In genomic region chr4:184010696-184011095, GRCh38 we compare ENCODE assay signal across 31 cellular contexts.
"Had no signal": no experiment of that assay in that cellular context is flagged by ENCODE, and none has a peak within 500 bp of the region (broad histone marks: within the 10 kb centered on the region; RNA-seq: fewer than 3 reads in every experiment).

No MANE protein-coding gene starts in this region.

- DNase-seq: naive thymus-derived CD8-positive, alpha-beta T cell; nephron progenitor cell; nucleus accumbens; ovary; posterior cingulate gyrus; psoas muscle; right cardiac atrium; right lobe of liver; sigmoid colon; small intestine; stimulated activated CD4-positive, alpha-beta T cell treated with anti-CD3 and anti-CD28 coated beads, Interleukin-15, amount 100 ng/mL, for 24 hours; stimulated activated CD4-positive, alpha-beta T cell treated with anti-CD3 and anti-CD28 coated beads, Interleukin-2, amount 100 ng/mL, for 24 hours; stimulated activated CD4-positive, alpha-beta T cell treated with anti-CD3 and anti-CD28 coated beads, Interleukin-2, amount 100 ng/mL, for 48 hours; stimulated activated CD4-positive, alpha-beta T cell treated with anti-CD3 and anti-CD28 coated beads, Interleukin-4, amount 100 ng/mL, for 24 hours; stimulated activated naive CD4-positive, alpha-beta T cell; stimulated activated naive CD8-positive, alpha-beta T cell treated with anti-CD3 and anti-CD28 coated beads, Interleukin-15, amount 100 ng/mL, for 72 hours; stimulated activated naive CD8-positive, alpha-beta T cell treated with anti-CD3 and anti-CD28 coated beads, Interleukin-15, Interleukin-2, amounts not matched to agents 100 U/mL and 50 U/mL, for 24 hours; substantia nigra; testis; tibial artery; transverse colon; upper lobe of right lung; uterus had no signal

- H3K4me1 ChIP-seq: parathyroid adenoma, psoas muscle, right lobe of liver, sigmoid colon, suprapubic skin, testis, tibial artery, transverse colon, upper lobe of right lung, uterus had no signal

- H3K9me3 ChIP-seq: neutrophil, ovary, psoas muscle, right lobe of liver, sigmoid colon, suprapubic skin, testis, tibial artery, transverse colon, upper lobe of right lung, uterus had no signal

- H3K4me3 Mint-ChIP-seq: naive thymus-derived CD8-positive, alpha-beta T cell; natural killer cell treated with Interleukin-12 subunit alpha and Interleukin-12 subunit beta and Interleukin-15 and Interleukin-18, amount 100 ng/mL, for 72 hours; nephron progenitor cell; neural crest cell; stimulated activated memory B cell treated with anti-CD40 and anti-IgM and Interleukin-4, amounts not matched to agents 10 μg/mL and 1 μg/mL and 100 μg/mL, for 72 hours; stimulated activated naive CD8-positive, alpha-beta T cell treated with anti-CD3 and anti-CD28 coated beads, Interleukin-15, amount 100 ng/mL, for 72 hours; type B pancreatic cell had no signal

- H3K4me3 ChIP-seq: ovary, psoas muscle, right lobe of liver, sigmoid colon, suprapubic skin, testis, tibial artery, transverse colon, upper lobe of right lung, uterus had no signal

- H3K27me3 ChIP-seq: neutrophil, ovary, right lobe of liver, sigmoid colon, suprapubic skin, testis, tibial artery, transverse colon, upper lobe of right lung, uterus had no signal

- H3K36me3 ChIP-seq: ovary, right lobe of liver, transverse colon, upper lobe of right lung, uterus had no signal

- H3K79me2 ChIP-seq: parathyroid adenoma had no signal

- ATAC-seq: naive thymus-derived CD8-positive, alpha-beta T cell; natural killer cell treated with Interleukin-12 subunit alpha and Interleukin-12 subunit beta and Interleukin-15 and Interleukin-18, amount 100 ng/mL, for 72 hours; psoas muscle; right cardiac atrium; right lobe of liver; stimulated activated memory B cell treated with anti-CD40 and anti-IgM and Interleukin-4, amounts not matched to agents 10 μg/mL and 1 μg/mL and 100 μg/mL, for 72 hours; stimulated activated naive CD8-positive, alpha-beta T cell treated with anti-CD3 and anti-CD28 coated beads, Interleukin-15, amount 100 ng/mL, for 72 hours; stimulated activated naive CD8-positive, alpha-beta T cell treated with anti-CD3 and anti-CD28 coated beads, Interleukin-15, Interleukin-2, amounts not matched to agents 100 U/mL and 50 U/mL, for 24 hours; upper lobe of right lung had no signal

- H2AFZ ChIP-seq: parathyroid adenoma had no signal

- H3K27ac ChIP-seq: neutrophil, ovary, parathyroid adenoma, psoas muscle, right lobe of liver, sigmoid colon, suprapubic skin, testis, tibial artery, transverse colon, upper lobe of right lung, uterus had no signal

- H3K9me3 Mint-ChIP-seq: natural killer cell treated with Interleukin-12 subunit alpha and Interleukin-12 subunit beta and Interleukin-15 and Interleukin-18, amount 100 ng/mL, for 72 hours; stimulated activated memory B cell treated with anti-CD40 and anti-IgM and Interleukin-4, amounts not matched to agents 10 μg/mL and 1 μg/mL and 100 μg/mL, for 72 hours; stimulated activated naive CD8-positive, alpha-beta T cell treated with anti-CD3 and anti-CD28 coated beads, Interleukin-15, amount 100 ng/mL, for 72 hours had no signal

- H3K4me1 Mint-ChIP-seq: naive thymus-derived CD8-positive, alpha-beta T cell; stimulated activated memory B cell treated with anti-CD40 and anti-IgM and Interleukin-4, amounts not matched to agents 10 μg/mL and 1 μg/mL and 100 μg/mL, for 72 hours had no signal

- H3K36me3 Mint-ChIP-seq: naive thymus-derived CD8-positive, alpha-beta T cell; natural killer cell treated with Interleukin-12 subunit alpha and Interleukin-12 subunit beta and Interleukin-15 and Interleukin-18, amount 100 ng/mL, for 72 hours; stimulated activated memory B cell treated with anti-CD40 and anti-IgM and Interleukin-4, amounts not matched to agents 10 μg/mL and 1 μg/mL and 100 μg/mL, for 72 hours had no signal

- H3K27ac Mint-ChIP-seq: naive thymus-derived CD8-positive, alpha-beta T cell; natural killer cell treated with Interleukin-12 subunit alpha and Interleukin-12 subunit beta and Interleukin-15 and Interleukin-18, amount 100 ng/mL, for 72 hours; nephron progenitor cell; progenitor cell of endocrine pancreas; stimulated activated memory B cell treated with anti-CD40 and anti-IgM and Interleukin-4, amounts not matched to agents 10 μg/mL and 1 μg/mL and 100 μg/mL, for 72 hours; stimulated activated naive CD8-positive, alpha-beta T cell treated with anti-CD3 and anti-CD28 coated beads, Interleukin-15, amount 100 ng/mL, for 72 hours; type B pancreatic cell had no signal

- H3K9ac ChIP-seq: parathyroid adenoma had no signal

- H3K27me3 Mint-ChIP-seq: natural killer cell treated with Interleukin-12 subunit alpha and Interleukin-12 subunit beta and Interleukin-15 and Interleukin-18, amount 100 ng/mL, for 72 hours; progenitor cell of endocrine pancreas; stimulated activated memory B cell treated with anti-CD40 and anti-IgM and Interleukin-4, amounts not matched to agents 10 μg/mL and 1 μg/mL and 100 μg/mL, for 72 hours; stimulated activated naive CD8-positive, alpha-beta T cell treated with anti-CD3 and anti-CD28 coated beads, Interleukin-15, amount 100 ng/mL, for 72 hours; type B pancreatic cell had no signal
